ENCODE assay signal across 21 cellular contexts in genomic region chr15:100831466-100831865, GRCh38. TPM values are rescaled to one million over a fixed set of nuclear protein-coding genes. Genes with fewer than 3 reads are reported as not detected.
"Had no signal": no experiment of that assay in that cellular context is flagged by ENCODE, and none has a peak within 500 bp of the region (broad histone marks: within the 10 kb centered on the region; RNA-seq: fewer than 3 reads in every experiment).

No MANE protein-coding gene starts in this region.

- H3K4me1 ChIP-seq: colonic mucosa, suprapubic skin, upper lobe of left lung had no signal

- DNase-seq: activated CD4-positive, alpha-beta T cell treated with anti-CD3 and anti-CD28 coated beads for 1 hour; activated CD4-positive, alpha-beta T cell treated with anti-CD3 and anti-CD28 coated beads, Interleukin-2, amount 50 U/mL, for 48 hours; activated naive CD4-positive, alpha-beta T cell treated with anti-CD3 and anti-CD28 coated beads for 36 hours; colonic mucosa; islet precursor cell; left ventricle myocardium superior; mesenchymal stem cell; natural killer cell; posterior cingulate gyrus; right cardiac atrium; small intestine; stimulated activated CD4-positive, alpha-beta T cell treated with anti-CD3 and anti-CD28 coated beads, Interleukin-4, amount 100 ng/mL, for 4 hours; stimulated activated CD8-positive, alpha-beta memory T cell treated with anti-CD3 and anti-CD28 coated beads, Interleukin-4, amount 100 ng/mL, for 48 hours; stimulated activated naive CD8-positive, alpha-beta T cell treated with anti-CD3 and anti-CD28 coated beads, Interleukin-15, Interleukin-2, amounts not matched to agents 100 U/mL and 50 U/mL, for 24 hours; upper lobe of left lung had no signal

- H3K27ac ChIP-seq: colonic mucosa, hepatocyte, suprapubic skin, upper lobe of left lung had no signal

- H3K4me1 Mint-ChIP-seq: activated T-helper 17 cell treated with anti-CD3 and anti-CD28 coated beads, Interleukin-2, amount 50 U/mL, for 72 hours; natural killer cell had no signal

- H3K27me3 ChIP-seq: colonic mucosa, hepatocyte, upper lobe of left lung had no signal

- H2AFZ ChIP-seq: hepatocyte had no signal

- H3K79me2 ChIP-seq: hepatocyte had no signal

- FAIRE-seq: endometrium, small intestine had no signal

- H3K9me3 ChIP-seq: colonic mucosa, suprapubic skin, upper lobe of left lung had no signal

- ATAC-seq: esophagus mucosa, left ventricle myocardium superior, natural killer cell, right cardiac atrium had no signal

- H3K9me3 Mint-ChIP-seq: activated naive CD4-positive, alpha-beta T cell treated with anti-CD3 and anti-CD28 coated beads for 36 hours; activated T-helper 17 cell treated with anti-CD3 and anti-CD28 coated beads, Interleukin-2, amount 50 U/mL, for 72 hours; natural killer cell had no signal

- H3K4me3 ChIP-seq: colonic mucosa, hepatocyte, suprapubic skin, upper lobe of left lung had no signal

- H3K27ac Mint-ChIP-seq: activated naive CD4-positive, alpha-beta T cell treated with anti-CD3 and anti-CD28 coated beads for 36 hours; activated T-helper 17 cell treated with anti-CD3 and anti-CD28 coated beads, Interleukin-2, amount 50 U/mL, for 72 hours; natural killer cell had no signal

- H3K36me3 ChIP-seq: colonic mucosa, suprapubic skin, upper lobe of left lung had no signal

- H3K4me3 Mint-ChIP-seq: activated naive CD4-positive, alpha-beta T cell treated with anti-CD3 and anti-CD28 coated beads for 36 hours; activated T-helper 17 cell treated with anti-CD3 and anti-CD28 coated beads, Interleukin-2, amount 50 U/mL, for 72 hours; natural killer cell had no signal

- H3K36me3 Mint-ChIP-seq: natural killer cell had no signal

- H3K4me2 ChIP-seq: hepatocyte had no signal

RNA-seq across cellular contexts. Expression of gene ALDH1A3, which starts 48.2 kb away (rescaled TPM):
- total RNA-seq: activated naive CD4-positive, alpha-beta T cell treated with anti-CD3 and anti-CD28 coated beads for 36 hours; activated T-helper 17 cell treated with anti-CD3 and anti-CD28 coated beads, Interleukin-2, amount 50 U/mL, for 72 hours; natural killer cell; T-helper 1 cell treated with Interleukin-12 subunit alpha and Interleukin-12 subunit beta and Interleukin-4 antibody, amounts not matched to agents 30 ng/mL and 1 ng/mL, for 36 hours had no signal
